Comparison of ENCODE assay signal across 21 cellular contexts in the genomic region with DNA sequence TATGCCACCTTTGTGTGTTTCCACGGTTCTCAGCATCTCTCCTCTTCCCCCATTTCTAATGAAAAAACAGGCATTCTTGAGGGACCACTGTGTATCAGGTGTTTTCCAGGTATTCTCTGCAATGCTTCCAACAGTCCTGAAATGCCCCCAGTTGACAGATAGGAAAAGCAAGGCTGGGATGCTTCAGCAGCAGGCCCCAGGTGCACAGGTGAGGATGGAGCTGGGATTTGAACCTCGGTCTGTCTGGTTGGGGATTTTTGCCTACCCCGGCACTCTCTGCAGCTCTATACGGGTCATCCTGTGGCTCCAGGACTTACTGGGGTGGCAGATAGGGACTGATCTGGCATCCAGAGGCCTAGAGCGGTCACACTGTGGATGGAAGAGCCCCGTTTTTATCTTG.
"Had no signal": no experiment of that assay in that cellular context is flagged by ENCODE, and none has a peak within 500 bp of the region (broad histone marks: within the 10 kb centered on the region; RNA-seq: fewer than 3 reads in every experiment).

No MANE protein-coding gene starts in this region.

- H3K9me3 Mint-ChIP-seq: activated B cell treated with CpG ODN at 0.5 μM for 24 hours; activated CD4-positive, alpha-beta T cell treated with anti-CD3 and anti-CD28 coated beads, Interleukin-2, amount 10 ng/mL, durations not matched to agents 24 days and 14 days; activated naive CD4-positive, alpha-beta T cell treated with anti-CD3 and anti-CD28 coated beads, Interleukin-2, amount 50 U/mL, for 24 hours; activated T-cell treated with anti-CD3 and anti-CD28 coated beads, Interleukin-2, amount 50 U/mL, for 24 hours; activated T-helper 1 cell treated with anti-CD3 and anti-CD28 coated beads, Interleukin-12 subunit alpha, Interleukin-12 subunit beta, Interleukin-2, Interleukin-4 antibody, amounts not matched to agents 30 ng/mL and 10 ng/mL and 1 ng/mL, durations not matched to agents 14 hours and 24 hours and 36 hours; T-helper 1 cell treated with Interleukin-12 subunit alpha and Interleukin-12 subunit beta and Interleukin-4 antibody, amounts not matched to agents 30 μg/mL and 1 μg/mL, for 36 hours had no signal

- H3K36me3 Mint-ChIP-seq: activated CD8-positive, alpha-beta memory T cell treated with anti-CD3 and anti-CD28 coated beads, Interleukin-2, amount 10 ng/mL, durations not matched to agents 7 days and 5 days; activated naive CD4-positive, alpha-beta T cell treated with anti-CD3 and anti-CD28 coated beads, Interleukin-2, amount 50 U/mL, for 24 hours had no signal

- H3K4me3 Mint-ChIP-seq: activated B cell treated with CpG ODN at 0.5 μM for 24 hours; activated CD4-positive, alpha-beta T cell treated with anti-CD3 and anti-CD28 coated beads, Interleukin-2, amount 10 ng/mL, durations not matched to agents 24 days and 14 days; activated CD8-positive, alpha-beta memory T cell treated with anti-CD3 and anti-CD28 coated beads, Interleukin-2, amount 10 ng/mL, durations not matched to agents 7 days and 5 days; activated naive CD4-positive, alpha-beta T cell treated with anti-CD3 and anti-CD28 coated beads, Interleukin-2, amount 50 U/mL, for 24 hours; activated T-cell treated with anti-CD3 and anti-CD28 coated beads, Interleukin-2, amount 50 U/mL, for 24 hours; activated T-helper 1 cell treated with anti-CD3 and anti-CD28 coated beads, Interleukin-12 subunit alpha, Interleukin-12 subunit beta, Interleukin-2, Interleukin-4 antibody, amounts not matched to agents 30 ng/mL and 10 ng/mL and 1 ng/mL, durations not matched to agents 14 hours and 24 hours and 36 hours; T-helper 1 cell treated with Interleukin-12 subunit alpha and Interleukin-12 subunit beta and Interleukin-4 antibody, amounts not matched to agents 30 μg/mL and 1 μg/mL, for 36 hours had no signal

- H3K27ac Mint-ChIP-seq: activated B cell treated with CpG ODN at 0.5 μM for 24 hours; activated CD4-positive, alpha-beta T cell treated with anti-CD3 and anti-CD28 coated beads, Interleukin-2, amount 10 ng/mL, durations not matched to agents 24 days and 14 days; activated CD8-positive, alpha-beta memory T cell treated with anti-CD3 and anti-CD28 coated beads, Interleukin-2, amount 10 ng/mL, durations not matched to agents 7 days and 5 days; activated naive CD4-positive, alpha-beta T cell treated with anti-CD3 and anti-CD28 coated beads, Interleukin-2, amount 50 U/mL, for 24 hours; activated T-cell treated with anti-CD3 and anti-CD28 coated beads, Interleukin-2, amount 50 U/mL, for 24 hours; activated T-helper 1 cell treated with anti-CD3 and anti-CD28 coated beads, Interleukin-12 subunit alpha, Interleukin-12 subunit beta, Interleukin-2, Interleukin-4 antibody, amounts not matched to agents 30 ng/mL and 10 ng/mL and 1 ng/mL, durations not matched to agents 14 hours and 24 hours and 36 hours; T-helper 1 cell treated with Interleukin-12 subunit alpha and Interleukin-12 subunit beta and Interleukin-4 antibody, amounts not matched to agents 30 μg/mL and 1 μg/mL, for 36 hours had no signal

- H3K27me3 Mint-ChIP-seq: activated CD4-positive, alpha-beta T cell treated with anti-CD3 and anti-CD28 coated beads, Interleukin-2, amount 10 ng/mL, durations not matched to agents 24 days and 14 days; activated CD8-positive, alpha-beta memory T cell treated with anti-CD3 and anti-CD28 coated beads, Interleukin-2, amount 10 ng/mL, durations not matched to agents 7 days and 5 days; activated naive CD4-positive, alpha-beta T cell treated with anti-CD3 and anti-CD28 coated beads, Interleukin-2, amount 50 U/mL, for 24 hours; activated T-cell treated with anti-CD3 and anti-CD28 coated beads, Interleukin-2, amount 50 U/mL, for 24 hours had no signal

- DNase-seq: activated B cell treated with CpG ODN at 0.5 μM for 24 hours; activated CD4-positive, alpha-beta T cell treated with anti-CD3 and anti-CD28 coated beads for 1 hour; activated CD4-positive, alpha-beta T cell treated with anti-CD3 and anti-CD28 coated beads, Interleukin-2, amount 10 ng/mL, durations not matched to agents 24 days and 14 days; activated CD4-positive, alpha-beta T cell treated with anti-CD3 and anti-CD28 coated beads, Interleukin-2, amount 50 U/mL, for 48 hours; activated CD8-positive, alpha-beta memory T cell treated with anti-CD3 and anti-CD28 coated beads, Interleukin-2, amount 10 ng/mL, durations not matched to agents 7 days and 5 days; activated effector memory CD4-positive, alpha-beta T cell treated with Interleukin-2 at 50 U/mL for 16 hours; activated naive CD4-positive, alpha-beta T cell; activated T-cell treated with anti-CD3 and anti-CD28 coated beads, Interleukin-2, amount 50 U/mL, for 24 hours; Karpas-422; MM.1S; NCI-H1105; NCI-H1436; NCI-H187; NCI-H2081; NCI-H446; NCI-H524; SHP77 treated with DMSO at 0.1 percent for 48 hours; T-helper 9 cell had no signal

- H3K4me1 Mint-ChIP-seq: activated B cell treated with CpG ODN at 0.5 μM for 24 hours; activated CD4-positive, alpha-beta T cell treated with anti-CD3 and anti-CD28 coated beads, Interleukin-2, amount 10 ng/mL, durations not matched to agents 24 days and 14 days; activated CD8-positive, alpha-beta memory T cell treated with anti-CD3 and anti-CD28 coated beads, Interleukin-2, amount 10 ng/mL, durations not matched to agents 7 days and 5 days; activated naive CD4-positive, alpha-beta T cell treated with anti-CD3 and anti-CD28 coated beads, Interleukin-2, amount 50 U/mL, for 24 hours had no signal

- ATAC-seq: activated CD8-positive, alpha-beta memory T cell treated with anti-CD3 and anti-CD28 coated beads, Interleukin-2, amount 10 ng/mL, durations not matched to agents 7 days and 5 days had no signal
